Comparison of ENCODE assay signal across 17 cellular contexts in genomic region chr1:236543065-236543669, GRCh38. TPM values are rescaled to one million over a fixed set of nuclear protein-coding genes. Genes with fewer than 3 reads are reported as not detected.
DNase-seq lines count a peak whose midpoint lies in the region; ATAC-seq, FAIRE-seq and TF ChIP-seq lines count a peak whose summit lies in the region.
"Had no signal": no experiment of that assay in that cellular context is flagged by ENCODE, and none has a peak within 500 bp of the region (broad histone marks: within the 10 kb centered on the region; RNA-seq: fewer than 3 reads in every experiment).

No MANE protein-coding gene starts in this region.

- no peak overlapping the region for H2BK20ac ChIP-seq in H9 (ENCODE audit: low read depth, low read length, poor library complexity, severe bottlenecking)

- H2BK120ac ChIP-seq in H9 (ENCODE audit: low read depth, low read length, poor library complexity, severe bottlenecking): no peak overlapping the region

- no peaks in the 10 kb centered on the region for H4K20me1 ChIP-seq in H9 (ENCODE audit: control insufficient read depth, insufficient read depth, insufficient read length)
- no peaks in the 10 kb centered on the region for H4K20me1 ChIP-seq in K562 (replicated peaks; ENCODE audit: control insufficient read depth, insufficient read depth, low read length)

- no peak overlapping the region for H3T11ph ChIP-seq in H9 (ENCODE audit: low read length)

- H2BK15ac ChIP-seq in H9 (ENCODE audit: low read depth, low read length): no peak overlapping the region

- H3K9ac ChIP-seq in H9 (ENCODE audit: extremely low read depth, insufficient read length, low read length): no peak overlapping the region
- H3K9ac ChIP-seq in K562 (ENCODE audit: insufficient read depth in 1 of 2, low read depth in 2 of 2, low read length in 2 of 2): no peak overlapping the region

- no peak for TF ChIP-seq RAD21 in K562 (CRISPR knock-in tag; conservative IDR thresholded peaks at IDR 0.05 in 1 of 2, IDR thresholded peaks at IDR 0.05 in 1 of 2)

- H3K27me3 Mint-ChIP-seq in CD4-positive, alpha-beta memory T cell: no peaks in the 10 kb centered on the region
- no peaks in the 10 kb centered on the region for H3K27me3 Mint-ChIP-seq in H9 (ENCODE audit: low read depth)
- no peaks in the 10 kb centered on the region for H3K27me3 Mint-ChIP-seq in neural crest cell (ENCODE audit: low read depth)

- H3K9me3 ChIP-seq in CD4-positive, alpha-beta memory T cell (ENCODE audit: control insufficient read depth in 1 of 2, low read length in 2 of 2): no peaks in the 10 kb centered on the region
- H3K9me3 ChIP-seq in H9 (ENCODE audit: control insufficient read depth, low read depth, low read length) (no peaks in the 10 kb centered on the region), K562 (replicated peaks; ENCODE audit: control insufficient read depth, insufficient read depth, low read depth, low read length) (no peaks in the 10 kb centered on the region), left lung (no peaks in the 10 kb centered on the region)

- intact Hi-C loops in CD4-positive, alpha-beta memory T cell (cut with micrococcal nuclease): no loop called here
- intact Hi-C loops in K562 (cut with micrococcal nuclease): no loop called here
- intact Hi-C loops in left lung (cut with DNase I): no loop called here

- H3K36me3 Mint-ChIP-seq in CD4-positive, alpha-beta memory T cell: peaks cover 83 to 96% of the 10 kb centered on the region in 2 donors
- H3K36me3 Mint-ChIP-seq in H9 (ENCODE audit: insufficient read depth in 1 of 3, low read depth in 3 of 3) (peaks cover 10 to 63% (median 47%) of the 10 kb centered on the region in 3 experiments; a peak in 5 of 7 replicates), neural crest cell (ENCODE audit: low read depth) (peaks cover 10% of the 10 kb centered on the region)

- TF ChIP-seq POLR2A in K562 (conservative IDR thresholded peaks at IDR 0.05): no peak; the same call in 1 of the 2 replicates

- DNase-seq in CD4-positive, alpha-beta memory T cell: no peak
- DNase-seq in H9 (peak; percentile 41), K562 (ENCODE audit: extremely low read depth in 1 of 4, low spot score in 3 of 4) (peak in 1 of 4 experiments; percentile 19), neural crest cell (ENCODE audit: low read depth, low spot score) (no peak), NCI-H1105 treated with DMSO at 0.1 percent for 48 hours (lab: John Stamatoyannopoulos, UW) (no peak), left lung (no peak), RCC 7860 (ENCODE audit: low spot score) (no peak)
- DNase-seq: activated CD8-positive, alpha-beta memory T cell treated with anti-CD3 and anti-CD28 coated beads, Interleukin-2, amount 50 U/mL, for 48 hours; anterior cingulate cortex; effector memory CD4-positive, alpha-beta T cell; GOT3; left cardiac atrium; NCI-H1417; NCI-H510A; small intestine had no signal

- H2AK5ac ChIP-seq in H9 (ENCODE audit: insufficient read length, low read length): no peak overlapping the region

- POLR2A ChIA-PET in CD4-positive, alpha-beta memory T cell (lab: Charles Lee; ENCODE audit: partially characterized antibody): interaction anchor here (1.1 to 1.5 kb wide), 2 partner anchors 9 to 17 kb away, joined by 3 to 4 read pairs; no protein-coding TSS in a partner anchor
- POLR2A ChIA-PET in K562 (lab: Yijun Ruan, JAX): interaction anchor here (0.8 kb wide), 1 partner anchor 12 kb away, joined by 4 read pairs; no protein-coding TSS in a partner anchor

- H4K5ac ChIP-seq in H9 (ENCODE audit: insufficient read length, low read depth, low read length): no peak overlapping the region

- H3K27me3 ChIP-seq in CD4-positive, alpha-beta memory T cell (ENCODE audit: insufficient read depth, low read length): no peaks in the 10 kb centered on the region
- H3K27me3 ChIP-seq in H9 (ENCODE audit: insufficient read depth, low read length): no peaks in the 10 kb centered on the region
- no peaks in the 10 kb centered on the region for H3K27me3 ChIP-seq in K562 (ENCODE audit: control insufficient read depth in 2 of 2, insufficient read depth in 2 of 2, low read length in 2 of 2)
- no peaks in the 10 kb centered on the region for H3K27me3 ChIP-seq in left lung

- no peak overlapping the region for H4K8ac ChIP-seq in H9 (replicated peaks; ENCODE audit: insufficient read length, low read depth, low read length)

- H2BK5ac ChIP-seq in H9 (ENCODE audit: insufficient read length, low read length): no peak overlapping the region

- H3K27ac Mint-ChIP-seq in CD4-positive, alpha-beta memory T cell: peak overlapping the region in 5 of 7 donors; percentile 25 to 66 (median 65)
- H3K27ac Mint-ChIP-seq in H9: peak overlapping the region in 2 of 3 experiments; percentile 10 to 87; a peak in 2 of 7 replicates
- H3K27ac Mint-ChIP-seq in neural crest cell (ENCODE audit: unreplicated experiment): no peak overlapping the region

- peak overlapping the region in 1 of 8 donors; percentile 1 for H3K4me3 Mint-ChIP-seq in CD4-positive, alpha-beta memory T cell
- no peak overlapping the region for H3K4me3 Mint-ChIP-seq in H9
- H3K4me3 Mint-ChIP-seq in neural crest cell: no peak overlapping the region

- H3K9me1 ChIP-seq in K562 (ENCODE audit: control insufficient read depth, insufficient read depth, low read length): no peaks in the 10 kb centered on the region

- in situ Hi-C loops in K562 (cut with MboI): no loop called here

- H3K4me1 ChIP-seq in CD4-positive, alpha-beta memory T cell (ENCODE audit: insufficient read depth, low read length): peaks cover 21% of the 10 kb centered on the region
- 0 out of 2 replicates have a peak, but pooled peaks cover 4% of the 10 kb centered on the region for H3K4me1 ChIP-seq in H9 (ENCODE audit: insufficient read depth, low read length)
- H3K4me1 ChIP-seq in K562 (replicated peaks in 1 of 2; ENCODE audit: control insufficient read depth in 2 of 2, insufficient read depth in 2 of 2, low read length in 2 of 2): no peaks in the 10 kb centered on the region
- no peaks in the 10 kb centered on the region for H3K4me1 ChIP-seq in left lung

- ATAC-seq in K562 (peak; percentile 74), left lung (no peak)

- H2BK12ac ChIP-seq in H9 (ENCODE audit: insufficient read length, low read depth, low read length): no peak overlapping the region

- no TSS peak for BruUV-seq in K562 (replicated peaks; lab: Mats Ljungman, UMichigan)

- H4K91ac ChIP-seq in H9 (ENCODE audit: insufficient read length, low read depth, low read length): no peak overlapping the region

- H3K18ac ChIP-seq in H9 (ENCODE audit: insufficient read length, low read depth, low read length): no peak overlapping the region

- H3K79me1 ChIP-seq in H9 (ENCODE audit: insufficient read depth, low read depth, low read length, poor library complexity, severe bottlenecking): no peaks in the 10 kb centered on the region

- no peak overlapping the region for H3K23ac ChIP-seq in H9 (ENCODE audit: insufficient read length, low read depth, low read length)

- no peak overlapping the region for H2AFZ ChIP-seq in H9 (ENCODE audit: low read length)
- no peak overlapping the region for H2AFZ ChIP-seq in K562 (ENCODE audit: low read depth, low read length)

- peaks cover 21 to 33% (median 26%) of the 10 kb centered on the region in 4 donors for H3K4me1 Mint-ChIP-seq in CD4-positive, alpha-beta memory T cell
- H3K4me1 Mint-ChIP-seq in H9 (peaks cover 0 to 1% of the 10 kb centered on the region in 2 experiments; a peak in 1 of 4 replicates), neural crest cell (no peaks in the 10 kb centered on the region)

- TF ChIP-seq CTCF in H9 (conservative IDR thresholded peaks at IDR 0.05) (peak; percentile 56), K562 (IDR thresholded peaks at IDR 0.05 in 2 of 3, conservative IDR thresholded peaks at IDR 0.05 in 1 of 3; ENCODE audit: insufficient read depth in 2 of 3, low read depth in 1 of 3, low read length in 3 of 3) (peak in 2 of 3 experiments; percentile 26 to 31; a peak in 2 of 6 replicates), neural crest cell (conservative IDR thresholded peaks at IDR 0.05) (peak; percentile 39), left lung (IDR thresholded peaks at IDR 0.05) (no peak)

- CTCF ChIA-PET in CD4-positive, alpha-beta memory T cell (lab: Charles Lee; ENCODE audit: partially characterized antibody): no interaction called here
- CTCF ChIA-PET in K562 (lab: Yijun Ruan, JAX; ENCODE audit: low intra/inter-chr PET ratio): no interaction called here

- H3K27ac ChIP-seq in CD4-positive, alpha-beta memory T cell (ENCODE audit: low read depth, low read length): no peak overlapping the region
- H3K27ac ChIP-seq in H9 (ENCODE audit: insufficient read length, low read depth, low read length) (no peak overlapping the region), K562 (ENCODE audit: extremely low read depth, low read depth, low read length) (no peak overlapping the region), left lung (no peak overlapping the region)

- no peaks in the 10 kb centered on the region for H3K9me3 Mint-ChIP-seq in CD4-positive, alpha-beta memory T cell
- H3K9me3 Mint-ChIP-seq in H9 (no peaks in the 10 kb centered on the region; a peak in 1 of 5 replicates), neural crest cell (no peaks in the 10 kb centered on the region)

- no peak for FAIRE-seq in K562 (lab: Jason Lieb, UNC)
- FAIRE-seq in RCC 7860 (lab: Jason Lieb, UNC): no peak
- FAIRE-seq: GM12891, GM19239, small intestine had no signal

- no peak for TF ChIP-seq EP300 in K562 (IDR thresholded peaks at IDR 0.05; ENCODE audit: low read length)

- no peaks in the 10 kb centered on the region for H3K79me2 ChIP-seq in H9 (ENCODE audit: insufficient read depth, low read length)
- H3K79me2 ChIP-seq in K562 (ENCODE audit: control insufficient read depth, insufficient read depth, low read length): no peaks in the 10 kb centered on the region

- no peak overlapping the region for H3K56ac ChIP-seq in H9 (ENCODE audit: insufficient read length, low read depth, low read length)

- H3K14ac ChIP-seq in H9 (ENCODE audit: insufficient read depth, low read length): no peak overlapping the region

- no peak overlapping the region for H3K4me3 ChIP-seq in CD4-positive, alpha-beta memory T cell (ENCODE audit: low read length in 2 of 2)
- H3K4me3 ChIP-seq in K562 (no peak overlapping the region), left lung (no peak overlapping the region)

- H3K23me2 ChIP-seq in H9 (ENCODE audit: insufficient read length, low read depth, low read length, poor library complexity, severe bottlenecking): no peaks in the 10 kb centered on the region

- no peak overlapping the region for H3K4ac ChIP-seq in H9 (ENCODE audit: low read depth, low read length)

- peaks cover 91% of the 10 kb centered on the region for H3K36me3 ChIP-seq in CD4-positive, alpha-beta memory T cell (ENCODE audit: insufficient read depth, low read length)
- H3K36me3 ChIP-seq in K562 (ENCODE audit: control insufficient read depth, insufficient read depth, low read length): peaks cover 99% of the 10 kb centered on the region
- H3K36me3 ChIP-seq in left lung: peaks cover 0 to 97% of the 10 kb centered on the region in 2 donors

- H3K4me2 ChIP-seq in H9 (ENCODE audit: insufficient read depth, insufficient read length, low read length): no peak overlapping the region
- H3K4me2 ChIP-seq in K562 (ENCODE audit: insufficient read depth, low read length): no peak overlapping the region

- WGBS in H9 (ENCODE audit: extremely low coverage, insufficient read length, low lambda C conversion rate): no CpG with 5 or more reads among the region's 16 CpGs
- 79% methylated on average over 15 of the region's 16 CpGs for WGBS in K562 (ENCODE audit: insufficient coverage, low coverage, missing lambda C conversion rate)

RNA-seq across cellular contexts. Expression of gene LGALS8, which starts 19.4 kb away (rescaled TPM):
- 100 to 1,000 TPM; 193 to 196 TPM for total RNA-seq in CD4-positive, alpha-beta memory T cell
- polyA plus RNA-seq in CD4-positive, alpha-beta memory T cell: 10 to 100 TPM; 46.8 to 66.4 TPM
- total RNA-seq in H9 (2021): 14.2 and 15.3 TPM in 2 replicates
- total RNA-seq in K562 (2011; cell fraction: chromatin; rRNA removed; ENCODE audit: low replicate concordance): 123 and 174 TPM in 2 replicates
- 65.5 and 71.3 TPM in 2 replicates for total RNA-seq in K562 (2011; cell fraction: nucleolus; rRNA removed)
- 91.4 and 121 TPM in 2 replicates for total RNA-seq in K562 (2011; cell fraction: nucleoplasm; rRNA removed)
- 47.4 and 57.4 TPM in 2 replicates for total RNA-seq in K562 (2014; rRNA removed)
- total RNA-seq in K562 (2014; rRNA removed; fragmentation: Illumina TruSeq; extraction: Trizol): 69.1 and 93.7 TPM in 2 replicates
- total RNA-seq in K562 (2015; rRNA removed; fragmentation: Illumina TruSeq; extraction: Trizol): 66.6 and 74.1 TPM in 2 replicates
- 53.5 and 59.1 TPM in 2 replicates for total RNA-seq in K562 (2021)
- 65.2 and 70.3 TPM in 2 replicates for polyA plus RNA-seq in K562 (2011; rRNA removed)
- polyA plus RNA-seq in K562 (2011; cell fraction: cytosol; rRNA removed): 20.6 and 40.3 TPM in 2 replicates
- polyA plus RNA-seq in K562 (2011; cell fraction: nucleus; rRNA removed): 190 and 230 TPM in 2 replicates
- polyA plus RNA-seq in K562 (2012): 66.1 and 79.9 TPM in 2 replicates
- polyA plus RNA-seq in K562 (2014; fragmentation: Illumina TruSeq; extraction: Trizol): 69.4 and 79.8 TPM in 2 replicates
- polyA plus RNA-seq in K562 (2014; fragmentation: Nextera tagmentation; extraction: Ambion mirVana): 10 to 100 TPM; 62.7 to 87.7 TPM
- polyA plus RNA-seq in K562 (2014; rRNA removed): 71.0 and 82.8 TPM in 2 replicates
- polyA minus RNA-seq in K562 (2011; rRNA and poly(A)+ RNA removed): 67.2 and 83.5 TPM in 2 replicates
- 24.7 and 31.0 TPM in 2 replicates for polyA minus RNA-seq in K562 (2011; cell fraction: cytosol; rRNA and poly(A)+ RNA removed)
- polyA minus RNA-seq in K562 (2011; cell fraction: nucleus; rRNA and poly(A)+ RNA removed): 64.2 and 87.4 TPM in 2 replicates
- total RNA-seq in neural crest cell: 23.3 and 29.9 TPM in 2 replicates
- total RNA-seq in left lung: 10 to 100 TPM; 64.2 to 78.8 TPM

Comparison
In these comparisons a context has a peak if more than half of its experiments do, and no peak if none do; other contexts are left out.
1. CTCF ChIP-seq: peak in H9 (single experiment), K562 (2 of 3) and neural crest cell (single experiment); none in left lung (0 of 2).